In the genomic region with DNA sequence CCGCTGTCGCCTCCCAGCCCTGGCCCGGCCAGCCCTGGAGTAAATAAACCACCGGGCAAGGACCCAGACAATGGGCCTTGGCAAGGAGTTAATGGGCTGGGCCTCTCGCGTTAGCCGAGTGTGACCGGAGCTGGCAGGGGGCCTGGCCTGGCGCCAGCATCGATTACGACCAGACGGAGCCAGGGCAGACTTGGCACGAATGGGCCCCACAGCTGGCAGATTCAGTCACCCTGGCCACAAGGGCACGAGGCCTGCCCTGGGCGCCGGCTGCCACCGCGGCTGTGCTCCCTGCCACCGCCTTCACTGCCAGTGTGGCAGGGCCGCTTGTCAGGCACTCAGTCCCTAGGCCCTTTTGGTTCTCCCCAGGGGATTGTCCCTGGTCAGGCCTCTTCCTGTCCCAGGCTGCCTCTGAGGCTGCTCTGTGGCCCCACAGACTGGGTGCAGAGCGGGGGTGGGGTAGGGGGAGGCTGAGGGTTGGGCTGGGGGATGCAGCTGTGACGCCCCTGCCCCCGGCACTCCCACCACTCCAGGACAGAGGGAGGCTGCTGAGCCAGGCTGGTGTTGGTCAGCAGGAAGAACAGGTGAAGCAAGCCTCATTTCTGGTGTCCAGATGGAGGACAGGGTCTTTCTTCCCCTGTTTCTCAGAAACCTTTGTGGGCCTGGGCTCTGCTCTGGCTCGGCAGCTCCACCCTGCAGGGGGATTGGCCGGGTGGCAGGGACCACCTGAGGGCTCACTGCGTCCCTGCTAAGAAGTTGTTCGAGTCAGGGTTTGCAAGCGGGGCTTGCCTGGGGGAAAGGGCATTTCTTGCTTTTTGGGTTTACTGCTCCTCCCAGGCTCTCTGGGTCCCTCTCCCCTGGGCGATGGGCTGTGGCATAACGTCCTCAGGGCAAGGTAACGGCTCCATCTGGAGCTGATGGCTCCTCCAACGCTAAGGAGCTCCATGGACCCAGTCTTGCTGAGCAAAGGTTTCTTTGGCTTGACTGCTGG, we compare ENCODE assay signal across 8 cellular contexts. TPM values are rescaled to one million over a fixed set of nuclear protein-coding genes. Genes with fewer than 3 reads are reported as not detected.
DNase-seq lines count a peak whose midpoint lies in the region; ATAC-seq and TF ChIP-seq lines count a peak whose summit lies in the region.

No MANE protein-coding gene starts in this region.

- peaks cover 0 to 32% (median 17%) of the 10 kb centered on the region in 4 donors for H3K4me1 ChIP-seq in tibial nerve

- no peaks in the 10 kb centered on the region for H3K9me3 ChIP-seq in tibial nerve

- TF ChIP-seq CTCF in coronary artery (IDR thresholded peaks at IDR 0.05) (no peak), tibial nerve (IDR thresholded peaks at IDR 0.05) (no peak)

- WGBS in tibial nerve, 2 donors: 37 to 39% methylated on average over 21 to 26 of the region's 32 CpGs

- H3K4me3 ChIP-seq in coronary artery: peak overlapping the region; percentile 23
- H3K4me3 ChIP-seq in tibial nerve: no peak overlapping the region

- H3K27me3 ChIP-seq in tibial nerve: no peaks in the 10 kb centered on the region

- peak; percentile 93 for DNase-seq in NCI-H446 treated with DMSO at 0.1 percent for 48 hours (lab: John Stamatoyannopoulos, UW)
- peak; percentile 95 for DNase-seq in coronary artery (ENCODE audit: low spot score)
- peak; percentile 76 to 77 for DNase-seq in lung microvascular endothelial cell (ENCODE audit: low read depth in 2 of 2)
- DNase-seq in tibial nerve (ENCODE audit: low spot score in 2 of 2): peak; percentile 52 to 73
- no peak for DNase-seq in activated CD8-positive, alpha-beta memory T cell treated with anti-CD3 and anti-CD28 coated beads for 24 hours
- no peak for DNase-seq in activated CD4-positive, alpha-beta T cell treated with anti-CD3 and anti-CD28 coated beads, Interleukin-2, amount 50 U/mL, for 48 hours

- no peaks in the 10 kb centered on the region for H3K36me3 ChIP-seq in tibial nerve

- peak in 1 of 2 donors; percentile 16 for TF ChIP-seq POLR2A in tibial nerve (IDR thresholded peaks at IDR 0.05)

- peak; percentile 26 to 92 for TF ChIP-seq EP300 in tibial nerve (IDR thresholded peaks at IDR 0.05)

- ATAC-seq in GM18867 (IDR thresholded peaks at IDR 0.05; ENCODE audit: unreplicated experiment) (peak; percentile 59), HG03159 (IDR thresholded peaks at IDR 0.05; ENCODE audit: unreplicated experiment) (peak; percentile 38)

- H3K27ac ChIP-seq in coronary artery (peak overlapping the region; percentile 12 to 78), tibial nerve (peak overlapping the region; percentile 56 to 85 (median 79))

RNA-seq across cellular contexts. Expression of a gene that starts 30.5 kb away (rescaled TPM):
- 158 and 164 TPM in 2 replicates for total RNA-seq in lung microvascular endothelial cell
- total RNA-seq in tibial nerve: 100 to 1,000 TPM; 194 to 357 (median 229) TPM

RNA-seq across cellular contexts. Expression of a gene that starts 39.2 kb away (rescaled TPM):
- total RNA-seq in lung microvascular endothelial cell: 2.0 and 3.7 TPM in 2 replicates
- total RNA-seq in tibial nerve: 1 to 10 TPM; 2.7 to 6.3 (median 4.2) TPM

Comparison
In these comparisons a context has a peak if more than half of its experiments do, and no peak if none do; other contexts are left out.
1. DNase-seq: peak in NCI-H446 treated with DMSO at 0.1 percent for 48 hours (single experiment), coronary artery (single experiment), lung microvascular endothelial cell (2 of 2) and tibial nerve (2 of 2); none in activated CD8-positive, alpha-beta memory T cell treated with anti-CD3 and anti-CD28 coated beads for 24 hours (single experiment) and activated CD4-positive, alpha-beta T cell treated with anti-CD3 and anti-CD28 coated beads, Interleukin-2, amount 50 U/mL, for 48 hours (0 of 2).